ENCODE assay signal across 13 cellular contexts in the genomic region with DNA sequence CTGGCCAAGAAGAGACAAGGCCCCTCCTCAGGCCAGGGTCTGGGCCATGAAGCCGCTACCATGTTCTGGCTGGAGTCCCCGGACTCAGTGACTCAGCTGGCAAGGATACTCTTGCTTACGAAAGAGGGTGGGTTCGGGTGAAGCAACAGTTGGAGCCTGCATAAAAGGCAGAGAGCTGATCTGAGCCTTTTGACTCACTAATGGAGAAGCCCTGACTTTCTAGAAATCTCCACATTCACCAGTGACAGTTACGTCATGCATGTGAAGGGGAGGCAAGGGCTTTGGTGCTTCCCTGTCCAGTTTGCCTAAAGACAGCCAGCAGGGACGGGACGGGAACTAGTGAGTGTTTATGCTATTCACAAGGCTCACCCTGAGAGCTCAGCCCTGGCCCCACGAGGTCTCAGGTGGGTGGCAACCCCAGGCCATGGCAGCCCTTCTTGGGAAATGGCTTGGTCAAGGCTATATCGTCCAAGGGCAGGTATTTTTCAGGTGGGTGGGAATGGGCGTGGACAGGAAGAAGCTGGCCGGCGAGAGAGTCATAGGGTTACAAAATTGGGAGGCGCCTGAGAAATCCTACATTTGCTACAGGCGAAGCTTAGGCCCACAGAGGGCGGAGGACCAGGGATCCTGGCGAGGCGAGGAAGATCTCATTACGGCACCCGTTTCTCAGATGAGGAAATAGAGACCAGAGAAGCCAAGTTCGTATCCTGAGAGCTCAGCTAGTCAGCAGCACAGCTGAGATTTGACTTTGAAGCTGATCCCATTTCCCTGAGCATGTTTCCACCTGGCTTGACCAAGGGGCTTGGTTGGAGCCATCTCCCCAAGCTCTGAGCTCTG.
DNase-seq lines count a peak whose midpoint lies in the region; ATAC-seq, FAIRE-seq and TF ChIP-seq lines count a peak whose summit lies in the region.
"Had no signal": no experiment of that assay in that cellular context is flagged by ENCODE, and none has a peak within 500 bp of the region (broad histone marks: within the 10 kb centered on the region; RNA-seq: fewer than 3 reads in every experiment).

No MANE protein-coding gene starts in this region.

- H3K4me3 Mint-ChIP-seq in CD14-positive monocyte, result peak overlapping the region; percentile 43 to 67
- H3K4me3 Mint-ChIP-seq: activated B cell treated with CpG ODN at 0.5 μM for 24 hours had no signal

- ATAC-seq in pancreas (peak in 3 of 4 donors; percentile 61 to 70 (median 69)), GM21390 (IDR thresholded peaks at IDR 0.05; ENCODE audit: unreplicated experiment) (no peak), HG03025 (IDR thresholded peaks at IDR 0.05; ENCODE audit: low FRiP score, unreplicated experiment) (no peak)

- peak overlapping the region; percentile 83 to 95 (median 95) for H3K27ac Mint-ChIP-seq in CD14-positive monocyte
- H3K27ac Mint-ChIP-seq: activated B cell treated with CpG ODN at 0.5 μM for 24 hours had no signal

- no peaks in the 10 kb centered on the region for H3K4me1 ChIP-seq in pancreas
- H3K4me1 ChIP-seq: parathyroid adenoma had no signal

- intact Hi-C loops in CD14-positive monocyte (cut with micrococcal nuclease) (loop anchor here (2.0 to 5.0 kb wide), 2 partner anchors 79 to 80 kb away; no protein-coding TSS in a partner anchor), pancreas (cut with DNase I) (no loop called here)

- no peak overlapping the region for H3K4me3 ChIP-seq in pancreas

- TF ChIP-seq CTCF in CD14-positive monocyte (IDR thresholded peaks at IDR 0.05) (no peak), pancreas (IDR thresholded peaks at IDR 0.05) (no peak)

- H3K27me3 Mint-ChIP-seq in CD14-positive monocyte (ENCODE audit: low read depth in 3 of 3), result peaks cover 0 to 9% (median 7%) of the 10 kb centered on the region in 3 donors
- H3K27me3 Mint-ChIP-seq: activated B cell treated with CpG ODN at 0.5 μM for 24 hours had no signal

- WGBS in pancreas, 2 donors, result 58 to 73% methylated on average over 20 of the region's 20 CpGs

- FAIRE-seq in pancreas (lab: Jason Lieb, UNC), result no peak
- FAIRE-seq: GM18507 had no signal

- peaks cover 0 to 6% (median 4%) of the 10 kb centered on the region in 7 donors for H3K9me3 Mint-ChIP-seq in CD14-positive monocyte
- H3K9me3 Mint-ChIP-seq: activated B cell treated with CpG ODN at 0.5 μM for 24 hours had no signal

- no peaks in the 10 kb centered on the region for H3K36me3 ChIP-seq in pancreas

- no peak overlapping the region for H3K27ac ChIP-seq in pancreas
- H3K27ac ChIP-seq: C4-2B, parathyroid adenoma had no signal

- peaks cover 0 to 1% of the 10 kb centered on the region in 2 donors for H3K36me3 Mint-ChIP-seq in CD14-positive monocyte

- DNase-seq in CD14-positive monocyte (ENCODE audit: low spot score) (peak; percentile 94), SIG-M5 (lab: John Stamatoyannopoulos, UW) (peak; percentile 1), fibroblast of peridontal ligament (ENCODE audit: extremely low read depth) (peak; percentile 5), pancreas (peak in 2 of 6 donors; percentile 27 to 29), NCI-H345 treated with DMSO at 0.1 percent for 48 hours (lab: John Stamatoyannopoulos, UW; ENCODE audit: unreplicated experiment) (no peak), T-helper 2 cell (no peak)
- DNase-seq: activated B cell treated with CpG ODN at 0.5 μM for 24 hours, IMR-90 had no signal

- no peaks in the 10 kb centered on the region for H3K9me3 ChIP-seq in pancreas

- H3K4me1 Mint-ChIP-seq in CD14-positive monocyte, result peaks cover 49% of the 10 kb centered on the region
- H3K4me1 Mint-ChIP-seq: activated B cell treated with CpG ODN at 0.5 μM for 24 hours had no signal

- H3K27me3 ChIP-seq in pancreas, result no peaks in the 10 kb centered on the region

Comparison
In these comparisons a context has a peak if more than half of its experiments do, and no peak if none do; other contexts are left out.
1. DNase-seq: peak in CD14-positive monocyte (single experiment), SIG-M5 (single experiment) and fibroblast of peridontal ligament (single experiment); none in NCI-H345 treated with DMSO at 0.1 percent for 48 hours (single experiment) and T-helper 2 cell (0 of 5).
2. ATAC-seq: peak in pancreas (3 of 4); none in GM21390 (single experiment) and HG03025 (single experiment).
3. intact Hi-C loops: an anchor here in CD14-positive monocyte (2.0 to 5.0 kb wide); none called in pancreas.